Comparison of ENCODE assay signal across 8 cellular contexts in the genomic region with DNA sequence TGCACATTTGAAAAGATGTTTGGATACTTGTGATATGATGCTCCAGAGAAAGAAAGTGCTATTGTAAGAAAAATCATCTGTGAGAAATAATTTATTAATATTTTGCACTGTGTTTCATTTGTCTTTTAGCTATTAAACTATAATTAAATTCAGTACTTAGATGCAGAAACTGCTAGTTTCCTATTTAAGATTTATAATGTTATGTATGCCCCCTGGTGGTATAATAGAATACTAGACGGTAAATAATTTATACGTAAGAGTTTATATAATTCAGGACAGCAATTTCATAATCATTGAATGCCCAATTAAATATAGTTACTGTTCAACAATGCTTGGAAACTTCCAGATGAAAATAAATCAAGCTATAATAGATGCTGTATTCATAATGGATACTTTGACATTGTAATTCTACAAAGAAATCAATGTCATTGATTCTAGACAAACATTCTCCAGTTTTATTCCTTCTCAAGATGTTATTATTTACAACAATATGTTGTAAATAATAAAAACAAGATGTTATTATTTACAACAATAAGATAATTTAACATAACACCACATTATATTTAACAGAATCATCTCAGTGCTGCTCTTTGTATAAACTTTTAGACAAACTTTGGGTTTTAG.
DNase-seq lines count a peak whose midpoint lies in the region; ATAC-seq and TF ChIP-seq lines count a peak whose summit lies in the region.

No MANE protein-coding gene starts in this region.

- no peak for ATAC-seq in activated CD4-positive, alpha-beta T cell treated with anti-CD3 and anti-CD28 coated beads for 36 hours
- ATAC-seq in GM18909 (IDR thresholded peaks at IDR 0.05; ENCODE audit: poor library complexity, unreplicated experiment), result no peak

- no peaks in the 10 kb centered on the region for H3K36me3 ChIP-seq in breast epithelium

- no peak overlapping the region for H3K27ac Mint-ChIP-seq in activated CD4-positive, alpha-beta T cell treated with anti-CD3 and anti-CD28 coated beads for 36 hours

- DNase-seq in NCI-H2081 (lab: John Stamatoyannopoulos, UW) (peak; percentile 5 to 30), NCI-H2081 treated with DMSO at 0.1 percent for 48 hours (lab: John Stamatoyannopoulos, UW) (no peak), NCI-H345 (lab: John Stamatoyannopoulos, UW) (peak; percentile 35), breast epithelium (ENCODE audit: low spot score in 2 of 2) (no peak), midbrain (lab: John Stamatoyannopoulos, UW) (peak; percentile 36), T-helper 9 cell (no peak)
- no peak for DNase-seq in activated CD4-positive, alpha-beta T cell treated with anti-CD3 and anti-CD28 coated beads for 36 hours

- CTCF ChIA-PET in activated CD4-positive, alpha-beta T cell treated with anti-CD3 and anti-CD28 coated beads for 36 hours (lab: Charles Lee), result interaction anchor here (0.5 to 1.9 kb wide), 7 partner anchors 14 to 1030 kb away, joined by 3 to 9 read pairs (median 3); no protein-coding TSS in a partner anchor

- no peaks in the 10 kb centered on the region for H3K36me3 Mint-ChIP-seq in activated CD4-positive, alpha-beta T cell treated with anti-CD3 and anti-CD28 coated beads for 36 hours (ENCODE audit: low read depth)

- no peak overlapping the region for H3K4me3 ChIP-seq in breast epithelium

- H3K4me3 Mint-ChIP-seq in activated CD4-positive, alpha-beta T cell treated with anti-CD3 and anti-CD28 coated beads for 36 hours, result no peak overlapping the region

- no peaks in the 10 kb centered on the region for H3K9me3 Mint-ChIP-seq in activated CD4-positive, alpha-beta T cell treated with anti-CD3 and anti-CD28 coated beads for 36 hours (ENCODE audit: low read depth)

- peak; percentile 17 to 42 (median 41) for TF ChIP-seq CTCF in breast epithelium (IDR thresholded peaks at IDR 0.05)

- H3K27me3 Mint-ChIP-seq in activated CD4-positive, alpha-beta T cell treated with anti-CD3 and anti-CD28 coated beads for 36 hours, result no peaks in the 10 kb centered on the region

- H3K27me3 ChIP-seq in breast epithelium, result no peaks in the 10 kb centered on the region

- no peak for TF ChIP-seq POLR2A in breast epithelium (IDR thresholded peaks at IDR 0.05)

- H3K4me1 ChIP-seq in breast epithelium, result no peaks in the 10 kb centered on the region

- POLR2A ChIA-PET in activated CD4-positive, alpha-beta T cell treated with anti-CD3 and anti-CD28 coated beads for 36 hours (lab: Charles Lee), result no interaction called here

- H3K27ac ChIP-seq in breast epithelium, result no peak overlapping the region

- no peaks in the 10 kb centered on the region for H3K4me1 Mint-ChIP-seq in activated CD4-positive, alpha-beta T cell treated with anti-CD3 and anti-CD28 coated beads for 36 hours

- no peaks in the 10 kb centered on the region for H3K9me3 ChIP-seq in breast epithelium

- intact Hi-C loops in breast epithelium (cut with DNase I; ENCODE audit: low total_unique reads), result no loop called here
- intact Hi-C loops in activated CD4-positive, alpha-beta T cell treated with anti-CD3 and anti-CD28 coated beads for 36 hours (cut with DNase I, micrococcal nuclease), result loop anchor here (1.0 to 10.0 kb wide), 5 partner anchors 181 to 1983 kb away; a partner anchor contains a TSS

Comparison
In these comparisons a context has a peak if more than half of its experiments do, and no peak if none do; other contexts are left out.
1. DNase-seq: peak in NCI-H2081 (2 of 2), NCI-H345 (single experiment) and midbrain (single experiment); none in NCI-H2081 treated with DMSO at 0.1 percent for 48 hours (single experiment), breast epithelium (0 of 2), T-helper 9 cell (single experiment) and activated CD4-positive, alpha-beta T cell treated with anti-CD3 and anti-CD28 coated beads for 36 hours (single experiment).